8 cellular contexts compared by ENCODE assay signal in genomic region chr17:38798614-38799500, GRCh38. TPM values are rescaled to one million over a fixed set of nuclear protein-coding genes. Genes with fewer than 3 reads are reported as not detected.
DNase-seq lines count a peak whose midpoint lies in the region; ATAC-seq, FAIRE-seq and TF ChIP-seq lines count a peak whose summit lies in the region.

No MANE protein-coding gene starts in this region.

- H3K4me2 ChIP-seq in A549: peak overlapping the region; percentile 93

- CTCF ChIA-PET in A549 (lab: Yijun Ruan, JAX): interaction anchor here (0.6 to 3.2 kb wide), 6 partner anchors 11 to 122 kb away, joined by 3 to 17 read pairs (median 4); no protein-coding TSS in a partner anchor

- H3K4me1 ChIP-seq in A549 (peaks cover 27% of the 10 kb centered on the region), neutrophil (ENCODE audit: control insufficient read depth in 1 of 2, insufficient read depth in 1 of 2, low read depth in 1 of 2, low read length in 1 of 2) (peaks cover 27% of the 10 kb centered on the region in 2 experiments), thoracic aorta (ENCODE audit: control insufficient read depth in 1 of 2, low read depth in 2 of 2) (peaks cover 19 to 45% of the 10 kb centered on the region in 2 donors)

- H3K36me3 ChIP-seq in neutrophil: peaks cover 27% of the 10 kb centered on the region
- peaks cover 16% of the 10 kb centered on the region for H3K36me3 ChIP-seq in thoracic aorta

- H3K27me3 ChIP-seq in neutrophil (no peaks in the 10 kb centered on the region), thoracic aorta (replicated peaks; ENCODE audit: insufficient read depth) (no peaks in the 10 kb centered on the region)

- FAIRE-seq in A549 (lab: Jason Lieb, UNC) (no peak), GM18507 (lab: Jason Lieb, UNC) (no peak)

- 0 out of 3 replicates have a peak, but pooled peaks cover 2% of the 10 kb centered on the region for H3K9me3 ChIP-seq in A549
- H3K9me3 ChIP-seq in neutrophil: no peaks in the 10 kb centered on the region
- no peaks in the 10 kb centered on the region for H3K9me3 ChIP-seq in thoracic aorta

- WGBS in A549 (ENCODE audit: missing lambda C conversion rate): 1% methylated on average over 46 of the region's 53 CpGs

- H3K4me3 ChIP-seq in A549: peak overlapping the region; percentile 91
- peak overlapping the region; percentile 87 to 98 for H3K4me3 ChIP-seq in neutrophil (ENCODE audit: low read depth in 1 of 2, low read length in 1 of 2)
- H3K4me3 ChIP-seq in thoracic aorta: peak overlapping the region; percentile 93

- no peak for TF ChIP-seq RAD21 in A549 (conservative IDR thresholded peaks at IDR 0.05 in 1 of 2, IDR thresholded peaks at IDR 0.05 in 1 of 2)

- peak; percentile 43 to 46 for ATAC-seq in A549
- ATAC-seq in HG03064 (IDR thresholded peaks at IDR 0.05; ENCODE audit: low read depth, unreplicated experiment): peak; percentile 26
- no peak for ATAC-seq in thoracic aorta (ENCODE audit: insufficient number of reproducible peaks, low FRiP score, low read depth)

- DNase-seq in A549 (ENCODE audit: low read depth in 1 of 2, low spot score in 1 of 2): peak; percentile 40 to 50
- peak; percentile 36 for DNase-seq in GM18507 (ENCODE audit: extremely low spot score, insufficient read length, low read depth)
- peak; percentile 74 for DNase-seq in OCI-M1 (lab: John Stamatoyannopoulos, UW)
- peak; percentile 85 for DNase-seq in activated effector memory CD4-positive, alpha-beta T cell treated with anti-CD3 and anti-CD28 coated beads, Interleukin-2, amount 50 U/mL, for 16 hours
- peak; percentile 60 for DNase-seq in foreskin melanocyte
- peak; percentile 8 for DNase-seq in thoracic aorta (ENCODE audit: low spot score)

- H3K27ac ChIP-seq in A549: peak overlapping the region; percentile 92 to 98
- peak overlapping the region; percentile 99 for H3K27ac ChIP-seq in neutrophil
- peak overlapping the region; percentile 97 to 99 for H3K27ac ChIP-seq in thoracic aorta

- peak; percentile 23; the same call in 1 of the 2 replicates for TF ChIP-seq POLR2A in A549 (IDR thresholded peaks at IDR 0.05; ENCODE audit: low read length)

- no peak for TF ChIP-seq EP300 in A549 (IDR thresholded peaks at IDR 0.05)

- no peak for TF ChIP-seq CTCF in A549 (IDR thresholded peaks at IDR 0.05)
- no peak for TF ChIP-seq CTCF in neutrophil (IDR thresholded peaks at IDR 0.05)
- TF ChIP-seq CTCF in thoracic aorta (IDR thresholded peaks at IDR 0.05): no peak

- POLR2A ChIA-PET in A549 (lab: Yijun Ruan, JAX): interaction anchor here (0.6 to 1.5 kb wide), 6 partner anchors 24 to 71 kb away, joined by 3 to 4 read pairs (median 3); partner anchors contain the start of genes CWC25 and LASP1

TF ChIP-seq in A549, 52 proteins besides CTCF, POLR2A, EP300 and RAD21:
- TF ChIP-seq RCOR1 (IDR thresholded peaks at IDR 0.05; ENCODE audit: low read depth, low read length) (no peak), PBX3 (IDR thresholded peaks at IDR 0.05) (peak; percentile 70; the same call in 1 of the 2 replicates), MAX (IDR thresholded peaks at IDR 0.05) (peak; percentile 80; the same call in 1 of the 2 replicates), CHD4 (IDR thresholded peaks at IDR 0.05; ENCODE audit: borderline replicate concordance) (peak; percentile 50; the same call in 1 of the 2 replicates), E2F6 (IDR thresholded peaks at IDR 0.05; ENCODE audit: borderline replicate concordance, low read depth) (peak; percentile 20; the same call in 1 of the 2 replicates), TP53 (CRISPR knock-in tag; IDR thresholded peaks at IDR 0.05) (no peak), KDM5A (IDR thresholded peaks at IDR 0.05) (0 out of 2 replicates have a peak, but pooled peaks have one; percentile 23)
TF ChIP-seq in A549: peak in this region for 5.

RNA-seq across cellular contexts. Expression of gene PIP4K2B, which starts 0.5 kb away (rescaled TPM):
- polyA plus RNA-seq in A549 (2011; rRNA removed) (40.3 and 42.5 TPM in 2 replicates), A549 (2017; fragmentation: RNase III; extraction: RNeasy Plus Mini Kit Qiagen cat#74134 plus additional on column Dnase treatment) (53.7 to 56.7 TPM (median 55.3 TPM) in 3 replicates)
- polyA plus RNA-seq in A549 (2012; cell fraction: cytosol; rRNA removed): 35.4 and 40.9 TPM in 2 replicates
- 41.8 and 43.7 TPM in 2 replicates for polyA plus RNA-seq in A549 (2012; cell fraction: nucleus; rRNA removed)
- 49.7 and 56.2 TPM in 2 replicates for polyA minus RNA-seq in A549 (2011; rRNA and poly(A)+ RNA removed)
- 10 to 100 TPM; 56.9 to 82.0 TPM for total RNA-seq in thoracic aorta

RNA-seq across cellular contexts. Expression of gene CWC25, which starts 26.3 kb away (rescaled TPM):
- 34.1 and 34.5 TPM in 2 replicates for polyA plus RNA-seq in A549 (2011; rRNA removed)
- 16.9 and 17.1 TPM in 2 replicates for polyA plus RNA-seq in A549 (2012; cell fraction: cytosol; rRNA removed)
- polyA plus RNA-seq in A549 (2012; cell fraction: nucleus; rRNA removed): 30.5 and 51.7 TPM in 2 replicates
- polyA plus RNA-seq in A549 (2017; fragmentation: RNase III; extraction: RNeasy Plus Mini Kit Qiagen cat#74134 plus additional on column Dnase treatment): 22.5 to 24.2 TPM (median 23.1 TPM) in 3 replicates
- 14.2 and 19.6 TPM in 2 replicates for polyA minus RNA-seq in A549 (2011; rRNA and poly(A)+ RNA removed)
- 10 to 100 TPM; 28.0 to 29.1 TPM for total RNA-seq in thoracic aorta

RNA-seq across cellular contexts. Expression of gene PSMB3, which starts 46.3 kb away (rescaled TPM):
- polyA plus RNA-seq in A549 (2011; rRNA removed) (417 and 467 TPM in 2 replicates), A549 (2017; fragmentation: RNase III; extraction: RNeasy Plus Mini Kit Qiagen cat#74134 plus additional on column Dnase treatment) (463 to 466 TPM (median 465 TPM) in 3 replicates)
- 1,169 and 1,263 TPM in 2 replicates for polyA plus RNA-seq in A549 (2012; cell fraction: cytosol; rRNA removed)
- polyA plus RNA-seq in A549 (2012; cell fraction: nucleus; rRNA removed): 923 and 1,034 TPM in 2 replicates
- 409 and 535 TPM in 2 replicates for polyA minus RNA-seq in A549 (2011; rRNA and poly(A)+ RNA removed)
- 100 to 1,000 TPM; 108 to 124 TPM for total RNA-seq in thoracic aorta

RNA-seq across cellular contexts. Expression of gene PCGF2, which starts 50.7 kb away (rescaled TPM):
- polyA plus RNA-seq in A549 (2011; rRNA removed): 19.9 and 21.2 TPM in 2 replicates
- polyA plus RNA-seq in A549 (2012; cell fraction: cytosol; rRNA removed): 44.9 and 56.9 TPM in 2 replicates
- polyA plus RNA-seq in A549 (2012; cell fraction: nucleus; rRNA removed): 70.5 and 88.3 TPM in 2 replicates
- polyA plus RNA-seq in A549 (2017; fragmentation: RNase III; extraction: RNeasy Plus Mini Kit Qiagen cat#74134 plus additional on column Dnase treatment): 33.9 to 43.6 TPM (median 42.5 TPM) in 3 replicates
- 30.6 and 31.4 TPM in 2 replicates for polyA minus RNA-seq in A549 (2011; rRNA and poly(A)+ RNA removed)
- 10 to 100 TPM; 14.1 to 28.4 TPM for total RNA-seq in thoracic aorta

RNA-seq across cellular contexts. Expression of gene RPL23, which starts 54.7 kb away (rescaled TPM):
- 2,297 and 2,715 TPM in 2 replicates for polyA plus RNA-seq in A549 (2011; rRNA removed)
- 1,824 and 2,393 TPM in 2 replicates for polyA plus RNA-seq in A549 (2012; cell fraction: cytosol; rRNA removed)
- polyA plus RNA-seq in A549 (2012; cell fraction: nucleus; rRNA removed): 368 and 737 TPM in 2 replicates
- polyA plus RNA-seq in A549 (2017; fragmentation: RNase III; extraction: RNeasy Plus Mini Kit Qiagen cat#74134 plus additional on column Dnase treatment): 2,814 to 3,171 TPM (median 2,969 TPM) in 3 replicates
- 307 and 414 TPM in 2 replicates for polyA minus RNA-seq in A549 (2011; rRNA and poly(A)+ RNA removed)
- 100 to 1,000 TPM; 870 to 981 TPM for total RNA-seq in thoracic aorta

Comparison
In these comparisons a context has a peak if more than half of its experiments do, and no peak if none do; other contexts are left out.
1. DNase-seq: peak in every context shown above with its lines; median percentile 85 in activated effector memory CD4-positive, alpha-beta T cell treated with anti-CD3 and anti-CD28 coated beads, Interleukin-2, amount 50 U/mL, for 16 hours; 74 in OCI-M1; 60 in foreskin melanocyte; 45 in A549; 36 in GM18507; 8 in thoracic aorta.